7 cellular contexts compared by ENCODE assay signal in genomic region chr16:20740007-20740883, GRCh38. TPM values are rescaled to one million over a fixed set of nuclear protein-coding genes. Genes with fewer than 3 reads are reported as not detected.
DNase-seq lines count a peak whose midpoint lies in the region; ATAC-seq and TF ChIP-seq lines count a peak whose summit lies in the region.

No MANE protein-coding gene starts in this region.

- H3K27me3 ChIP-seq in brain microvascular endothelial cell (replicated peaks): no peaks in the 10 kb centered on the region

- H3K4me3 ChIP-seq in brain microvascular endothelial cell (ENCODE audit: low read depth, low read length): peak overlapping the region; percentile 100
- peak overlapping the region; percentile 41 for H3K4me3 ChIP-seq in lower leg skin (ENCODE audit: low read depth, poor library complexity, severe bottlenecking)
- peak overlapping the region; percentile 89 for H3K4me3 ChIP-seq in urinary bladder (ENCODE audit: low read depth, low read length)

- in situ Hi-C loops in brain microvascular endothelial cell (cut with HindIII; ENCODE audit: low pct_ligation_motif_present, low sequenced_read_pairs): no loop called here

- no peak for ATAC-seq in GM21381 (IDR thresholded peaks at IDR 0.05; ENCODE audit: unreplicated experiment)
- no peak for ATAC-seq in GM21786 (IDR thresholded peaks at IDR 0.05; ENCODE audit: unreplicated experiment)

- DNase-seq in GM10266 (ENCODE audit: extremely low spot score) (no peak), NOMO-1 (lab: John Stamatoyannopoulos, UW; ENCODE audit: unreplicated experiment in 2 of 2) (peak; percentile 30 to 35), brain microvascular endothelial cell (peak; percentile 3), lower leg skin (ENCODE audit: low spot score in 2 of 2) (no peak)

- intact Hi-C loops in lower leg skin (cut with DNase I; ENCODE audit: low total_unique reads): no loop called here

- TF ChIP-seq CTCF in GM10266 (IDR thresholded peaks at IDR 0.05; ENCODE audit: control insufficient read depth, insufficient read depth, low read depth, missing control alignments) (peak; percentile 46), brain microvascular endothelial cell (IDR thresholded peaks at IDR 0.05; ENCODE audit: low read depth, low read length, missing control alignments) (peak; percentile 55), lower leg skin (IDR thresholded peaks at IDR 0.05) (no peak)

- H3K27ac ChIP-seq in brain microvascular endothelial cell (no peak overlapping the region), urinary bladder (ENCODE audit: low read depth) (no peak overlapping the region)

- TF ChIP-seq POLR2A in lower leg skin (IDR thresholded peaks at IDR 0.05): no peak

- 32 to 37% methylated on average over 11 of the region's 11 CpGs for WGBS in lower leg skin, 2 donors
- WGBS in urinary bladder: 48% methylated on average over 11 of the region's 11 CpGs

- H3K4me1 ChIP-seq in urinary bladder (ENCODE audit: insufficient read depth): no peaks in the 10 kb centered on the region

- H3K36me3 ChIP-seq in brain microvascular endothelial cell (replicated peaks) (peaks cover 16% of the 10 kb centered on the region), urinary bladder (ENCODE audit: insufficient read depth) (peaks cover 9% of the 10 kb centered on the region)

RNA-seq across cellular contexts. Expression of gene THUMPD1, which starts 1.4 kb away (rescaled TPM):
- 10 to 100 TPM; 40.5 to 73.7 (median 67.0) TPM for total RNA-seq in lower leg skin
- 74.9 TPM for total RNA-seq in urinary bladder
- polyA plus RNA-seq in urinary bladder: 44.4 TPM

RNA-seq across cellular contexts. Expression of gene ACSM3, which starts 23.6 kb away (rescaled TPM):
- total RNA-seq in lower leg skin: 10 to 100 TPM in 1 of 4 donors, 1 to 10 TPM in 3; 4.8 to 21.5 (median 6.6) TPM
- total RNA-seq in urinary bladder: 11.3 TPM
- polyA plus RNA-seq in urinary bladder: 3.5 TPM

RNA-seq across cellular contexts. Expression of gene ACSM1, which starts 42.8 kb away (rescaled TPM):
- 1 to 10 TPM in 1 of 4 donors, under 1 TPM in 3; 0.49 to 1.1 (median 0.57) TPM for total RNA-seq in lower leg skin
- total RNA-seq in urinary bladder: 1.0 TPM
- 0.68 TPM for polyA plus RNA-seq in urinary bladder

Comparison
In these comparisons a context has a peak if more than half of its experiments do, and no peak if none do; other contexts are left out.
1. DNase-seq: peak in NOMO-1 (2 of 2) and brain microvascular endothelial cell (single experiment); none in GM10266 (single experiment) and lower leg skin (0 of 2).
2. CTCF ChIP-seq: peak in GM10266 (single experiment) and brain microvascular endothelial cell (single experiment); none in lower leg skin (0 of 3).
3. H3K4me3 ChIP-seq: peak in every context shown above with its lines; median percentile 100 in brain microvascular endothelial cell; 89 in urinary bladder; 41 in lower leg skin.